Comparison of ENCODE assay signal across 1 cellular context in the genomic region with DNA sequence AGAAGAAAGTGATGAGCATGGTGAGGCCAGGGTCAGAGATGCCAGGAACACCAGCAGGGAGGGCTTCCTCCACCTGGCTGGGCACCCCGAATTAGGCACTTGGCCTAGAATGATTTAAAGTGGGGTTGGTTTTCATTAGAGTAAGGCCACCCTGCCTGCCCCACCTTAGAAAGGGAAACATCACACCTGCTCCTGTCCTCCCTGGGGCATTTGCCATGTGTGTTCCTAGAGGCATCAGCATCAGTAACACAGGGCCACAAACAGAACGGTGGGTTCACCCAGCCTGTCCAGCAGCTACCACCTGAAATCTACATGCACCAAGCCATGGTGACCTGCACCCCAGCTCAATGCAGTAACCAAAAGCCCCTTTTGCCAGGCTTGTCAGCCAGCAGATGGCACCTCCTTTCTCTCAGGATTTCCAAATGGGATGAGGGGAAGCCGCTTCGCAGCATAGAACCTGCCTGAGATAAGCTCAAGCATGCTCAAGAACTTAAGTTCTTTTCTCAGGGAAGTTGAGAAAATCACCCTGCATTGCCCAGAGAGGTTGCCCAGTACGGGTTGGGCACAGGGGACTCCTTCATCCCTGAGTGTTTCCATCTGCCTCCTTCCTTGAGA.
TF ChIP-seq lines count a peak whose summit lies in the region.

No MANE protein-coding gene starts in this region.

TF ChIP-seq in H1, 55 proteins besides CTCF, POLR2A, EP300 and RAD21:
- TF ChIP-seq, protein P1, sequence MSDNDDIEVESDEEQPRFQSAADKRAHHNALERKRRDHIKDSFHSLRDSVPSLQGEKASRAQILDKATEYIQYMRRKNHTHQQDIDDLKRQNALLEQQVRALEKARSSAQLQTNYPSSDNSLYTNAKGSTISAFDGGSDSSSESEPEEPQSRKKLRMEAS (IDR thresholded peaks at IDR 0.05): no peak
- TF ChIP-seq RBBP5 (IDR thresholded peaks at IDR 0.05; ENCODE audit: borderline replicate concordance, low read depth, low read length): no peak
- TF ChIP-seq TBP (IDR thresholded peaks at IDR 0.05; ENCODE audit: low read depth, low read length): no peak
- TF ChIP-seq SAP30 (IDR thresholded peaks at IDR 0.05; ENCODE audit: insufficient read depth, insufficient replicate concordance, low read length): no peak
- no peak for TF ChIP-seq TEAD4 (IDR thresholded peaks at IDR 0.05; ENCODE audit: low read depth, low read length)
- no peak for TF ChIP-seq SP1 (IDR thresholded peaks at IDR 0.05; ENCODE audit: low read depth, low read length)
- no peak for TF ChIP-seq BCL11A (IDR thresholded peaks at IDR 0.05; ENCODE audit: low read depth in 2 of 2, low read length in 2 of 2)
- TF ChIP-seq SIX5 (IDR thresholded peaks at IDR 0.05; ENCODE audit: low read depth, low read length): no peak
- no peak for TF ChIP-seq NANOG (IDR thresholded peaks at IDR 0.05; ENCODE audit: insufficient read depth, low read depth, low read length, poor library complexity, severe bottlenecking)
- no peak for TF ChIP-seq RXRA (IDR thresholded peaks at IDR 0.05; ENCODE audit: insufficient read depth, low read depth, low read length)
- TF ChIP-seq ASH2L (IDR thresholded peaks at IDR 0.05; ENCODE audit: low read length): no peak
- TF ChIP-seq, protein P2, sequence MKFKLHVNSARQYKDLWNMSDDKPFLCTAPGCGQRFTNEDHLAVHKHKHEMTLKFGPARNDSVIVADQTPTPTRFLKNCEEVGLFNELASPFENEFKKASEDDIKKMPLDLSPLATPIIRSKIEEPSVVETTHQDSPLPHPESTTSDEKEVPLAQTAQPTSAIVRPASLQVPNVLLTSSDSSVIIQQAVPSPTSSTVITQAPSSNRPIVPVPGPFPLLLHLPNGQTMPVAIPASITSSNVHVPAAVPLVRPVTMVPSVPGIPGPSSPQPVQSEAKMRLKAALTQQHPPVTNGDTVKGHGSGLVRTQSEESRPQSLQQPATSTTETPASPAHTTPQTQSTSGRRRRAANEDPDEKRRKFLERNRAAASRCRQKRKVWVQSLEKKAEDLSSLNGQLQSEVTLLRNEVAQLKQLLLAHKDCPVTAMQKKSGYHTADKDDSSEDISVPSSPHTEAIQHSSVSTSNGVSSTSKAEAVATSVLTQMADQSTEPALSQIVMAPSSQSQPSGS (IDR thresholded peaks at IDR 0.05; ENCODE audit: low read length): no peak
- no peak for TF ChIP-seq JUND (IDR thresholded peaks at IDR 0.05; ENCODE audit: low read length)
- no peak for TF ChIP-seq TAF7 (optimal IDR thresholded peaks at IDR 0.05; ENCODE audit: borderline replicate concordance, low read depth, low read length)
- no peak for TF ChIP-seq CHD1 (IDR thresholded peaks at IDR 0.05; ENCODE audit: low read depth, low read length)
- TF ChIP-seq SIRT6 (IDR thresholded peaks at IDR 0.05; ENCODE audit: low read length): no peak
- no peak for TF ChIP-seq CEBPB (IDR thresholded peaks at IDR 0.05; ENCODE audit: low read depth, low read length)
- TF ChIP-seq ZNF274 (IDR thresholded peaks at IDR 0.05; ENCODE audit: borderline replicate concordance, extremely low read depth, low read length): no peak
- no peak for TF ChIP-seq PHF8 (conservative IDR thresholded peaks at IDR 0.05; ENCODE audit: low read depth, low read length)
